25 cellular contexts compared by ENCODE assay signal in genomic region chr4:134708026-134708425, GRCh38.
"Had no signal": no experiment of that assay in that cellular context is flagged by ENCODE, and none has a peak within 500 bp of the region (broad histone marks: within the 10 kb centered on the region; RNA-seq: fewer than 3 reads in every experiment).

No MANE protein-coding gene starts in this region.

- ATAC-seq: activated CD8-positive, alpha-beta T cell treated with anti-CD3 and anti-CD28 coated beads for 36 hours; activated T-cell treated with anti-CD3 and anti-CD28 coated beads, Interleukin-2, amount 50 U/mL, for 72 hours; body of pancreas; Panc1; Right ventricle myocardium inferior; T-cell had no signal

- H3K36me3 ChIP-seq: ascending aorta, WERI-Rb-1 had no signal

- H3K27ac ChIP-seq: ascending aorta, body of pancreas, SK-N-MC, WERI-Rb-1 had no signal

- H3K36me3 Mint-ChIP-seq: activated naive CD8-positive, alpha-beta T cell treated with anti-CD3 and anti-CD28 coated beads, Interleukin-2, amount 10 ng/mL, durations not matched to agents 7 days and 5 days; T-cell had no signal

- DNase-seq: activated CD4-positive, alpha-beta T cell treated with anti-CD3 and anti-CD28 coated beads for 4 hours; activated CD8-positive, alpha-beta memory T cell treated with anti-CD3 and anti-CD28 coated beads, Interleukin-2, amount 50 U/mL, for 4 hours; activated CD8-positive, alpha-beta T cell treated with anti-CD3 and anti-CD28 coated beads for 36 hours; activated naive CD4-positive, alpha-beta T cell treated with anti-CD3 and anti-CD28 coated beads, Interleukin-2, amount 50 U/mL, for 16 hours; activated naive CD8-positive, alpha-beta T cell treated with anti-CD3 and anti-CD28 coated beads, Interleukin-2, amount 10 ng/mL, durations not matched to agents 7 days and 5 days; activated T-cell treated with anti-CD3 and anti-CD28 coated beads, Interleukin-2, amount 50 U/mL, for 72 hours; amniotic stem cell; body of pancreas; cerebellar nuclear complex; Kasumi-1; KBM-7; NCI-H1092; NCI-H1930; NCI-H446; NCI-H524 treated with DMSO at 0.1 percent for 48 hours; NK-92 treated with Interleukin-12 subunit alpha and Interleukin-12 subunit beta, amount 100 ng/mL, for 24 hours; OCI-M1; RPMI8226; T-cell; T-helper 2 cell; WERI-Rb-1 had no signal

- H3K27ac Mint-ChIP-seq: activated CD8-positive, alpha-beta T cell treated with anti-CD3 and anti-CD28 coated beads for 36 hours; activated T-cell treated with anti-CD3 and anti-CD28 coated beads, Interleukin-2, amount 50 U/mL, for 72 hours; T-cell had no signal

- H3K27me3 ChIP-seq: ascending aorta, body of pancreas had no signal

- H3K27me3 Mint-ChIP-seq: activated CD8-positive, alpha-beta T cell treated with anti-CD3 and anti-CD28 coated beads for 36 hours; activated naive CD8-positive, alpha-beta T cell treated with anti-CD3 and anti-CD28 coated beads, Interleukin-2, amount 10 ng/mL, durations not matched to agents 7 days and 5 days; T-cell had no signal

- H3K4me3 ChIP-seq: ascending aorta, body of pancreas, SK-N-MC had no signal

- H3K4me3 Mint-ChIP-seq: activated CD8-positive, alpha-beta T cell treated with anti-CD3 and anti-CD28 coated beads for 36 hours; activated naive CD8-positive, alpha-beta T cell treated with anti-CD3 and anti-CD28 coated beads, Interleukin-2, amount 10 ng/mL, durations not matched to agents 7 days and 5 days; activated T-cell treated with anti-CD3 and anti-CD28 coated beads, Interleukin-2, amount 50 U/mL, for 72 hours; T-cell had no signal

- H3K4me1 Mint-ChIP-seq: activated naive CD8-positive, alpha-beta T cell treated with anti-CD3 and anti-CD28 coated beads, Interleukin-2, amount 10 ng/mL, durations not matched to agents 7 days and 5 days; T-cell had no signal
